ENCODE assay signal across 1 cellular context in the genomic region with DNA sequence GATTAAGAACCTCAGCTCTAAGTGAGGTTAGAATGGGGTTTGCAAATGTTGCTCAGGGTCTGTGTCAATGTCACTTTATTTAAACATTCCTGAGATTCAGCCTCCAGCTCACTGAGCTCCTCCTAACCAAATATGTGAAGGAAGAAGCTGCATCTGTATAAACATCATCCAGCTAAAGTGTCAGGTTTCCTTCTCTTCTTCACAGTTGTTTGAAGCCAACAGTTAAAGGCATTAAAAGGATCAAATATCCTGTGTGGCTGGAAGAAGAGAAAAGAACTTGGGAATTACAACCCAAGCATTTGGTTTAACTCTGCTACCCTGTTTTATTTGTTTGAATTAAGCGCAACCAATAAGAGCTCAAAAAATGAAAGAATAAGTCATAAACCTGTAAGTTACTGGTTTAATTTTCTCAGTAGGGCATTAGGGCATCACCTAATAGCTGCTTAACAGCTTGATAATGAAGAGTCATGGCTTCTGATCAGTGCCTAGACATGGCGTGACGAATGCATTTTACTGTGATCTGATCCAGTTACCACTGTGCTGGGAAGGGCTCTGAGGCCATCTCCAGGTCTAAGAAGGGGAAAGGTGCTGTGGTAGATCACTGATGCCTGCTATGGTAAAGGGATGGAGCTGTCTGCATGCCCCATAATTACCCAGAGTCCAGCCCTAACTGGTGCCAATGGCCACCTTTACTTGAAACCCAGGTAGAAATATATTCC.
TF ChIP-seq lines count a peak whose summit lies in the region.

No MANE protein-coding gene starts in this region.

TF ChIP-seq in WTC11, 78 proteins besides CTCF, POLR2A, EP300 and RAD21 (continued from another document):
- TF ChIP-seq STAT6 (CRISPR knock-in tag; conservative IDR thresholded peaks at IDR 0.05; ENCODE audit: low read depth): no peak
- no peak for TF ChIP-seq SMAD4 (CRISPR knock-in tag; IDR thresholded peaks at IDR 0.05)
- TF ChIP-seq GABPB1 (CRISPR knock-in tag; IDR thresholded peaks at IDR 0.05): no peak
